ENCODE assay signal across 11 cellular contexts in the genomic region with DNA sequence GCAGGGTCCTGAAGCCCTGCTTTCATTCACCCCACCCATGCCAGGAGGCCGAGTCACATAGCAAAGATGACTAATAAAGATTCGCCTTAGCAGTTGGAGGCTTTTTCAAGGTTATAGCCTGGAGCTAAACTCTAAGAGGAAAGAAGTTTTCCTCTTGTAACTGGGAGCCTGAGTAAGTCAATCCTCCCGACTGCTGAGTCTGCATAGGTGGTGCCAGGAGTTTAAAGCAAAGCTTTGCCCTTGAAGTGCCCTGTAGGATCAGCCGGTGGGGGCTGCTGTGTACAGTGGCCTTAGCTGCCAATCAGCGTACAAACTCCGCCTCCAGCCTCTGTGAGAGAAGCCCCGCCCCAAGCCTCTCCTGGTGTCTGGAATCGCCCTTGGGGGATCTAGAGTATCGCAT.
A peak's percentile ranks its signal among the peaks of the same experiment; 100 is the strongest.
DNase-seq lines count a peak whose midpoint lies in the region; ATAC-seq, FAIRE-seq and TF ChIP-seq lines count a peak whose summit lies in the region.
"Had no signal": no experiment of that assay in that cellular context is flagged by ENCODE, and none has a peak within 500 bp of the region (broad histone marks: within the 10 kb centered on the region; RNA-seq: fewer than 3 reads in every experiment).

No MANE protein-coding gene starts in this region.

- H2AK5ac ChIP-seq in mesendoderm (ENCODE audit: low read length), result no peak overlapping the region

- no peak overlapping the region for H3K18ac ChIP-seq in mesendoderm (ENCODE audit: low read length)

- H2BK15ac ChIP-seq in mesendoderm (replicated peaks; ENCODE audit: low read depth), result no peak overlapping the region

- H3K27me3 ChIP-seq in colonic mucosa, result no peaks in the 10 kb centered on the region
- no peaks in the 10 kb centered on the region for H3K27me3 ChIP-seq in mesendoderm (ENCODE audit: insufficient read depth, low read length, poor library complexity)
- H3K27me3 ChIP-seq: cardiac muscle cell had no signal

- no peak overlapping the region for H3K27ac ChIP-seq in colonic mucosa
- H3K27ac ChIP-seq in mesendoderm (ENCODE audit: low read depth, low read length), result no peak overlapping the region
- H3K27ac ChIP-seq: cardiac muscle cell had no signal

- no peak overlapping the region for H3K23ac ChIP-seq in mesendoderm (ENCODE audit: low read length)

- H3K4ac ChIP-seq in mesendoderm (ENCODE audit: low read depth, low read length), result no peak overlapping the region

- no peak overlapping the region for H3K9ac ChIP-seq in colonic mucosa (ENCODE audit: low read depth in 2 of 2, low read length in 2 of 2)
- H3K9ac ChIP-seq in mesendoderm (ENCODE audit: low read length), result no peak overlapping the region

- H3K4me3 ChIP-seq in colonic mucosa (no peak overlapping the region), mesendoderm (ENCODE audit: low read length) (no peak overlapping the region)
- H3K4me3 ChIP-seq: cardiac muscle cell had no signal

- DNase-seq in Caki2 (ENCODE audit: low read depth) (peak; percentile 5), M059J (ENCODE audit: low read depth) (peak; percentile 90), colonic mucosa (peak; percentile 18), mesendoderm (peak; percentile 82), RCC 7860 (ENCODE audit: low spot score) (no peak), SIG-M5 (lab: John Stamatoyannopoulos, UW) (no peak), NCI-H446 treated with DMSO at 0.1 percent for 48 hours (lab: John Stamatoyannopoulos, UW) (no peak)
- DNase-seq: small intestine; stimulated activated naive CD4-positive, alpha-beta T cell had no signal

- H4K8ac ChIP-seq in mesendoderm (ENCODE audit: low read depth, low read length), result no peak overlapping the region

- no peaks in the 10 kb centered on the region for H3K79me2 ChIP-seq in mesendoderm (ENCODE audit: control insufficient read depth, insufficient read depth, low read length)

- WGBS in mesendoderm (ENCODE audit: extremely low coverage, insufficient coverage, low lambda C conversion rate), result no CpG with 5 or more reads among the region's 9 CpGs

- no peak for TF ChIP-seq CTCF in colonic mucosa (IDR thresholded peaks at IDR 0.05)

- intact Hi-C loops in colonic mucosa (cut with DNase I), result no loop called here

- no peak overlapping the region for H3K56ac ChIP-seq in mesendoderm (ENCODE audit: low read length)

- H4K5ac ChIP-seq in mesendoderm (ENCODE audit: low read length), result no peak overlapping the region

- in situ Hi-C loops in Caki2 (cut with HindIII; ENCODE audit: low pct_unique_long_range_greater_than_20kb, low sequenced_read_pairs), result no loop called here

- no peak overlapping the region for H2BK120ac ChIP-seq in mesendoderm (ENCODE audit: low read depth, low read length)

- no peak overlapping the region for H2BK5ac ChIP-seq in mesendoderm (ENCODE audit: low read length)

- no peaks in the 10 kb centered on the region for H3K4me1 ChIP-seq in colonic mucosa
- H3K4me1 ChIP-seq in mesendoderm (ENCODE audit: control insufficient read depth, low read depth, low read length), result peaks cover 2% of the 10 kb centered on the region

- H3K36me3 ChIP-seq in colonic mucosa (no peaks in the 10 kb centered on the region), mesendoderm (ENCODE audit: control insufficient read depth, insufficient read depth, low read length) (no peaks in the 10 kb centered on the region)
- H3K36me3 ChIP-seq: cardiac muscle cell had no signal

- H3K79me1 ChIP-seq in mesendoderm (ENCODE audit: low read length), result no peaks in the 10 kb centered on the region

- no peak for ATAC-seq in HG03571 (IDR thresholded peaks at IDR 0.05; ENCODE audit: unreplicated experiment)

- H3K4me2 ChIP-seq in mesendoderm (ENCODE audit: low read length), result no peak overlapping the region

- H3K9me3 ChIP-seq in colonic mucosa, result no peaks in the 10 kb centered on the region

- no peak for FAIRE-seq in RCC 7860 (lab: Jason Lieb, UNC)
- FAIRE-seq: small intestine had no signal

Comparison
In these comparisons a context has a peak if more than half of its experiments do, and no peak if none do; other contexts are left out.
1. DNase-seq: peak in Caki2 (single experiment), M059J (single experiment), colonic mucosa (single experiment) and mesendoderm (single experiment); none in RCC 7860 (single experiment), SIG-M5 (single experiment) and NCI-H446 treated with DMSO at 0.1 percent for 48 hours (single experiment).